1 cellular context compared by ENCODE assay signal in the genomic region with DNA sequence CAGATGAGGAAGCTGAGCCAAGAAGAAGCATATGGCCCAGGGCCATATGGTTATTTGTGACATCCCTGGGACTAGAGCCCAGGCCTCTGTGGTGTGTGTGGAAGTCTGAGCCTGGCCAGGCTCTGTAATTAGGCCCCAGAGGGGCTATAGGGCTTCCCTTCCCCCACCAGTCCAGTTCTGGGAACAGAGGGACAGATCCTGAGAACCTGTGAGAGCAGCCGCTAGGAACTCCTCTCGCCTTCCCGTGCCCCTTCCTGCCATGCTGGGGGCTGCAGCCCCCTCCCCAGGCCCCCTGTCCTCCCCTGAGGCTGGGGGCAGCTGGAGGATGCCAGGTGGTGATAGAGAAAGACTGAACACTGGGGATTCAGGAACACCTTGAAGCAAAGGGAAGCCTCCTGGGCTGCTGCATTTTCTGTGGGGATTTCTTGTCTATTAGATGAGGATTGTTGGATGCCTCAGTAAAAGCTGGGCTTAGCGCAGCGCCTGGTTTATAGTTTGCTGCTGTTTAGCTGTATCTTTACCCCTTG.
TF ChIP-seq lines count a peak whose summit lies in the region.

No MANE protein-coding gene starts in this region.

TF ChIP-seq in K562, 482 proteins besides CTCF, POLR2A, EP300 and RAD21:
- TF ChIP-seq NCOR1 (IDR thresholded peaks at IDR 0.05) = no peak
- TF ChIP-seq RERE (CRISPR knock-in tag; IDR thresholded peaks at IDR 0.05; ENCODE audit: borderline replicate concordance) = no peak
